In genomic region chr17:75645889-75646625, GRCh38 we compare ENCODE assay signal across 9 cellular contexts. TPM values are rescaled to one million over a fixed set of nuclear protein-coding genes. Genes with fewer than 3 reads are reported as not detected.
DNase-seq lines count a peak whose midpoint lies in the region; ATAC-seq and TF ChIP-seq lines count a peak whose summit lies in the region.
"Had no signal": no experiment of that assay in that cellular context is flagged by ENCODE, and none has a peak within 500 bp of the region (broad histone marks: within the 10 kb centered on the region; RNA-seq: fewer than 3 reads in every experiment).

No MANE protein-coding gene starts in this region.

- H4K20me1 ChIP-seq in SK-N-SH (ENCODE audit: insufficient read depth) = no peaks in the 10 kb centered on the region

- TF ChIP-seq RAD21 in SK-N-SH (IDR thresholded peaks at IDR 0.05; ENCODE audit: low read length) = no peak

- H2AFZ ChIP-seq in SK-N-SH (ENCODE audit: low read depth) = no peak overlapping the region

- H3K79me2 ChIP-seq in SK-N-SH (ENCODE audit: insufficient read depth) = no peaks in the 10 kb centered on the region

- peaks cover 14 to 59% of the 10 kb centered on the region in 2 experiments for H3K36me3 ChIP-seq in SK-N-SH (replicated peaks in 1 of 2; ENCODE audit: control insufficient read depth in 1 of 2, insufficient read depth in 2 of 2, low read length in 1 of 2)

- H3K27me3 ChIP-seq in SK-N-SH (ENCODE audit: insufficient read depth) = no peaks in the 10 kb centered on the region

- ATAC-seq in SK-N-SH treated with all-trans-retinoic acid at 6 μM for 48 hours (no peak), HG03097 (IDR thresholded peaks at IDR 0.05; ENCODE audit: low FRiP score, unreplicated experiment) (peak; percentile 73)
- ATAC-seq in stimulated activated naive CD8-positive, alpha-beta T cell treated with anti-CD3 and anti-CD28 coated beads, Interleukin-15, Interleukin-2, amounts not matched to agents 100 U/mL and 50 U/mL, for 24 hours = peak; percentile 49

- no peak for TF ChIP-seq CTCF in SK-N-SH (IDR thresholded peaks at IDR 0.05)
- no peak for TF ChIP-seq CTCF in VCaP (conservative IDR thresholded peaks at IDR 0.05)

- H3K9ac ChIP-seq in SK-N-SH = no peak overlapping the region

- H3K4me1 ChIP-seq in SK-N-SH (ENCODE audit: control insufficient read depth in 1 of 2, insufficient read depth in 2 of 2, low read depth in 1 of 2, low read length in 1 of 2) = no peaks in the 10 kb centered on the region; a peak in 1 of 4 replicates

- WGBS in SK-N-SH (ENCODE audit: low lambda C conversion rate) = 73% methylated on average over 10 of the region's 16 CpGs

- H3K9me2 ChIP-seq in SK-N-SH = no peaks in the 10 kb centered on the region

- H3K4me3 ChIP-seq in SK-N-SH (ENCODE audit: low read depth in 2 of 2, low read length in 1 of 2) = no peak overlapping the region

- H3F3A ChIP-seq in SK-N-SH (replicated peaks; ENCODE audit: insufficient read depth) = no peaks in the 10 kb centered on the region

- no peak for TF ChIP-seq EP300 in SK-N-SH (IDR thresholded peaks at IDR 0.05; ENCODE audit: borderline replicate concordance in 1 of 2, low read depth in 1 of 2, low read length in 1 of 2)

- POLR2A ChIA-PET in SK-N-SH (lab: Yijun Ruan, JAX) = interaction anchor here (1.0 kb wide), 1 partner anchor 7 kb away, joined by 3 read pairs; no protein-coding TSS in a partner anchor

- H3K4me2 ChIP-seq in SK-N-SH = no peak overlapping the region

- H3K27ac ChIP-seq in SK-N-SH (ENCODE audit: low read depth in 2 of 2, low read length in 1 of 2) (no peak overlapping the region), VCaP (peak overlapping the region; percentile 14; the same call in 1 of the 2 replicates)

- CTCF ChIA-PET in SK-N-SH (lab: Yijun Ruan, JAX) = interaction anchor here (0.6 to 31.7 kb wide), 7 partner anchors 12 to 1098 kb away, joined by 3 to 1370 read pairs (median 7); partner anchors contain the start of genes GALK1, SMIM5 and TSEN54

- H3K9me3 ChIP-seq in SK-N-SH = no peaks in the 10 kb centered on the region

- DNase-seq in SK-N-SH = peak; percentile 34
- peak; percentile 92 for DNase-seq in islet precursor cell
- peak; percentile 18 for DNase-seq in stimulated activated naive CD8-positive, alpha-beta T cell treated with anti-CD3 and anti-CD28 coated beads, Interleukin-15, Interleukin-2, amounts not matched to agents 100 U/mL and 50 U/mL, for 24 hours
- no peak for DNase-seq in SW 1271 (lab: John Stamatoyannopoulos, UW)
- no peak for DNase-seq in NCI-H1694 (lab: John Stamatoyannopoulos, UW)

TF ChIP-seq in SK-N-SH, 30 proteins besides CTCF, POLR2A, EP300 and RAD21:
- TF ChIP-seq JUND (IDR thresholded peaks at IDR 0.05) (no peak), FOXM1 (IDR thresholded peaks at IDR 0.05; ENCODE audit: low read depth) (no peak), MAX (IDR thresholded peaks at IDR 0.05; ENCODE audit: low read depth) (no peak), TEAD4 (IDR thresholded peaks at IDR 0.05; ENCODE audit: borderline replicate concordance, insufficient read depth) (no peak), TAF1 (IDR thresholded peaks at IDR 0.05; ENCODE audit: borderline replicate concordance, low read depth, low read length) (no peak)

TF ChIP-seq in SK-N-SH treated with all-trans-retinoic acid at 6 μM for 48 hours, 23 proteins besides CTCF, POLR2A, EP300 and RAD21:
- no peak for TF ChIP-seq CSDC2 (CRISPR knock-in tag; IDR thresholded peaks at IDR 0.05)
- no peak for TF ChIP-seq ESRRG (CRISPR knock-in tag; IDR thresholded peaks at IDR 0.05)
- no peak for TF ChIP-seq GLIS3 (CRISPR knock-in tag; IDR thresholded peaks at IDR 0.05)
- TF ChIP-seq PATZ1 (CRISPR knock-in tag; IDR thresholded peaks at IDR 0.05; ENCODE audit: borderline replicate concordance) = no peak
- TF ChIP-seq ARNTL (CRISPR knock-in tag; IDR thresholded peaks at IDR 0.05; ENCODE audit: borderline replicate concordance, low read depth) = no peak
- no peak for TF ChIP-seq ZNF70 (CRISPR knock-in tag; IDR thresholded peaks at IDR 0.05)
- no peak for TF ChIP-seq RARB (CRISPR knock-in tag; IDR thresholded peaks at IDR 0.05)
- TF ChIP-seq OSR1 (CRISPR knock-in tag; IDR thresholded peaks at IDR 0.05) = no peak
- TF ChIP-seq BACH2 (CRISPR knock-in tag; IDR thresholded peaks at IDR 0.05; ENCODE audit: borderline replicate concordance) = no peak
- no peak for TF ChIP-seq TSHZ2 (CRISPR knock-in tag; IDR thresholded peaks at IDR 0.05)
- TF ChIP-seq CSRNP3 (CRISPR knock-in tag; IDR thresholded peaks at IDR 0.05) = no peak
- TF ChIP-seq TCF4 (CRISPR knock-in tag; IDR thresholded peaks at IDR 0.05; ENCODE audit: borderline replicate concordance) = no peak
- TF ChIP-seq SNAI2 (CRISPR knock-in tag; IDR thresholded peaks at IDR 0.05) = no peak
- TF ChIP-seq ISL1 (CRISPR knock-in tag; IDR thresholded peaks at IDR 0.05) = no peak
- TF ChIP-seq ZC3H10 (CRISPR knock-in tag; IDR thresholded peaks at IDR 0.05) = no peak
- no peak for TF ChIP-seq ZFP30 (CRISPR knock-in tag; IDR thresholded peaks at IDR 0.05)

RNA-seq across cellular contexts. Expression of gene SMIM5, which starts 12.8 kb away (rescaled TPM):
- 0.02 TPM in 1 of 2 replicates, not detected in the other for polyA plus RNA-seq in SK-N-SH (2012; rRNA removed)
- not detected in 2 replicates for polyA plus RNA-seq in SK-N-SH (2012; cell fraction: cytosol; rRNA removed)
- 0.14 and 0.39 TPM in 2 replicates for polyA plus RNA-seq in SK-N-SH (2012; cell fraction: nucleus; rRNA removed)
- polyA plus RNA-seq: AG04450 had no signal

RNA-seq across cellular contexts. Expression of gene RECQL5, which starts 20.9 kb away (rescaled TPM):
- 22.5 and 25.3 TPM in 2 replicates for polyA plus RNA-seq in SK-N-SH (2012; rRNA removed)
- polyA plus RNA-seq in SK-N-SH (2012; cell fraction: cytosol; rRNA removed) = 8.8 and 11.4 TPM in 2 replicates
- polyA plus RNA-seq in SK-N-SH (2012; cell fraction: nucleus; rRNA removed) = 179 and 199 TPM in 2 replicates

RNA-seq across cellular contexts. Expression of gene SAP30BP, which starts 21.1 kb away (rescaled TPM):
- 145 and 158 TPM in 2 replicates for polyA plus RNA-seq in SK-N-SH (2012; rRNA removed)
- polyA plus RNA-seq in SK-N-SH (2012; cell fraction: cytosol; rRNA removed) = 103 and 121 TPM in 2 replicates
- polyA plus RNA-seq in SK-N-SH (2012; cell fraction: nucleus; rRNA removed) = 387 and 410 TPM in 2 replicates

RNA-seq across cellular contexts. Expression of gene MYO15B, which starts 58.5 kb away (rescaled TPM):
- polyA plus RNA-seq in SK-N-SH (2012; rRNA removed) = 9.7 and 10.3 TPM in 2 replicates
- 1.2 and 2.0 TPM in 2 replicates for polyA plus RNA-seq in SK-N-SH (2012; cell fraction: cytosol; rRNA removed)
- polyA plus RNA-seq in SK-N-SH (2012; cell fraction: nucleus; rRNA removed) = 82.9 and 131 TPM in 2 replicates

Comparison
In these comparisons a context has a peak if more than half of its experiments do, and no peak if none do; other contexts are left out.
1. DNase-seq: peak in SK-N-SH (single experiment), islet precursor cell (single experiment) and stimulated activated naive CD8-positive, alpha-beta T cell treated with anti-CD3 and anti-CD28 coated beads, Interleukin-15, Interleukin-2, amounts not matched to agents 100 U/mL and 50 U/mL, for 24 hours (single experiment); none in SW 1271 (0 of 2) and NCI-H1694 (single experiment).